In the genomic region with DNA sequence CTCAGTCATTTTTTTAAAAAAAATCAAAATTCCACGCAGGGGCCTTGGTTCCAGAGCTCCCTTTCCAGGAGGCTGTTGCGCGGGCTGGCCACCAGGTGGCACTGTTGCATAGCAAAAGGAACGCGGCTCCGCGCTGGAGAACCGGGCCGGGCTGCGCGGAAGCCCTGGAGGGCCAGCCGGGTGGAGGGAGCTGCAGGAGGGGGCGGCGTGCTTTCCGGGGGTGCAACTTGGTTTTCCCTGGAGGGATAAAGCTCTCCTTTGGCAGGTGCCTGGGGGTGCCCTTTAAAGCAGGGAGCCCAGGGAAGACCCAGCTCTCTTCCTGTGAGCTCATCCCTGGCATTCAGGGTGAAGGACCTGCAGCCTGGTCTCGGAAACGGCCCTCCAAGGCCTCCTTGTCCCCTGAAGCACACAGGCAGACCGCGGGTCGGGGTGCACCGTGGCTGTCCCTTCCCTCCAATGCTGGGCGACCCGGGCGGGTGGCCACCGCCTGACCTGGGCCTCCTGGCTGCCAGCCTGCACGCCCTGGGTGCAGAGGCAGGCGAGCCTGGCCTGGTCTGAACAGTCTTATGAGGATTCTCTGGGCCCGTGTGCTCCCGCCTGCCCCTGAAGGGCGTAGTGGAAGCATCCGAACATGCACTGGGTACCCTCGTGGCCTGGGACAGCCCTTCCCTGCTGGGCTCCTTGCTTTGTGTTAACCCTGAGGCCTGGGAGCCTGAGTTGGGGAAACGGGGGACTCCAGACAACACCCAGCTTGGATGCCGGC, we compare ENCODE assay signal across 8 cellular contexts. TPM values are rescaled to one million over a fixed set of nuclear protein-coding genes. Genes with fewer than 3 reads are reported as not detected.
DNase-seq lines count a peak whose midpoint lies in the region; ATAC-seq and TF ChIP-seq lines count a peak whose summit lies in the region.

No MANE protein-coding gene starts in this region.

- H3K27ac ChIP-seq in endodermal cell (ENCODE audit: low read depth, low read length): no peak overlapping the region

- peak; percentile 36 for DNase-seq in NK-92 treated with Interleukin-12 subunit alpha and Interleukin-12 subunit beta, amount 100 ng/mL, for 24 hours (lab: John Stamatoyannopoulos, UW)
- DNase-seq in NK-92 (lab: John Stamatoyannopoulos, UW; ENCODE audit: unreplicated experiment): no peak
- DNase-seq in NCI-H2227 treated with DMSO at 0.1 percent for 48 hours (lab: John Stamatoyannopoulos, UW): peak; percentile 76
- DNase-seq in activated CD8-positive, alpha-beta memory T cell treated with anti-CD3 and anti-CD28 coated beads for 4 hours (ENCODE audit: low read depth in 2 of 2): peak; percentile 53 to 55
- DNase-seq in endodermal cell: peak; percentile 91
- peak; percentile 71 to 96 for DNase-seq in mesothelial cell of epicardium (ENCODE audit: low spot score in 2 of 2, unreplicated experiment in 2 of 2)
- DNase-seq in stimulated activated CD8-positive, alpha-beta memory T cell treated with anti-CD3 and anti-CD28 coated beads, Interleukin-4, amount 100 ng/mL, for 24 hours (ENCODE audit: low read depth): peak; percentile 61

- no peak for ATAC-seq in HG03520 (IDR thresholded peaks at IDR 0.05; ENCODE audit: unreplicated experiment)

- H3K36me3 Mint-ChIP-seq in endodermal cell (ENCODE audit: low read depth) (no peaks in the 10 kb centered on the region), mesothelial cell of epicardium (no peaks in the 10 kb centered on the region)

- H3K9ac ChIP-seq in endodermal cell (ENCODE audit: extremely low read depth, low read length, poor library complexity, severe bottlenecking): no peak overlapping the region

- TF ChIP-seq CTCF in endodermal cell (conservative IDR thresholded peaks at IDR 0.05) (peak; percentile 99), mesothelial cell of epicardium (IDR thresholded peaks at IDR 0.05; ENCODE audit: unreplicated experiment) (peak; percentile 100)

- H3K27me3 ChIP-seq in endodermal cell (ENCODE audit: control insufficient read depth, insufficient read depth, low read length, poor library complexity, severe bottlenecking): peaks cover 69% of the 10 kb centered on the region

- no peak overlapping the region for H3K4me3 Mint-ChIP-seq in endodermal cell
- H3K4me3 Mint-ChIP-seq in mesothelial cell of epicardium: no peak overlapping the region

- H3K27ac Mint-ChIP-seq in endodermal cell (no peak overlapping the region), mesothelial cell of epicardium (peak overlapping the region; percentile 61)

- H3K27me3 Mint-ChIP-seq in endodermal cell (ENCODE audit: insufficient read depth): peaks cover 68% of the 10 kb centered on the region
- H3K27me3 Mint-ChIP-seq in mesothelial cell of epicardium (ENCODE audit: low read depth): peaks cover 10% of the 10 kb centered on the region

- H3K4me1 ChIP-seq in endodermal cell (ENCODE audit: control insufficient read depth, insufficient read depth, low read length): no peaks in the 10 kb centered on the region

- 40 to 54% methylated on average over 13 to 34 of the region's 34 CpGs for WGBS in endodermal cell (ENCODE audit: insufficient coverage in 1 of 2, insufficient read length in 1 of 2), 2 experiments

- H3K36me3 ChIP-seq in endodermal cell (ENCODE audit: control insufficient read depth, insufficient read depth, low read length): no peaks in the 10 kb centered on the region

- H3K4me1 Mint-ChIP-seq in endodermal cell: no peaks in the 10 kb centered on the region
- peaks cover 17% of the 10 kb centered on the region for H3K4me1 Mint-ChIP-seq in mesothelial cell of epicardium

- H3K9me3 Mint-ChIP-seq in endodermal cell (no peaks in the 10 kb centered on the region), mesothelial cell of epicardium (no peaks in the 10 kb centered on the region)

- no peaks in the 10 kb centered on the region for H3K9me3 ChIP-seq in endodermal cell (ENCODE audit: control insufficient read depth, low read length)

- H3K4me3 ChIP-seq in endodermal cell (ENCODE audit: low read length): no peak overlapping the region

RNA-seq across cellular contexts. Expression of a gene that starts 23.4 kb away (rescaled TPM):
- not detected for total RNA-seq in endodermal cell
- not detected for polyA plus RNA-seq in endodermal cell (2013, experiment 1 of 2)
- polyA plus RNA-seq in endodermal cell (2013, experiment 2 of 2): not detected
- not detected in 3 replicates for total RNA-seq in mesothelial cell of epicardium

RNA-seq across cellular contexts. Expression of a gene that starts 31.0 kb away (rescaled TPM):
- total RNA-seq in endodermal cell (not detected), mesothelial cell of epicardium (not detected in 3 replicates)
- polyA plus RNA-seq in endodermal cell (2013, experiment 1 of 2): not detected
- not detected for polyA plus RNA-seq in endodermal cell (2013, experiment 2 of 2)

RNA-seq across cellular contexts. Expression of a gene that starts 44.0 kb away (rescaled TPM):
- total RNA-seq in endodermal cell (not detected), mesothelial cell of epicardium (not detected in 3 replicates)
- polyA plus RNA-seq in endodermal cell (2013, experiment 1 of 2): not detected
- not detected for polyA plus RNA-seq in endodermal cell (2013, experiment 2 of 2)

RNA-seq across cellular contexts. Expression of a gene that starts 44.7 kb away (rescaled TPM):
- total RNA-seq in endodermal cell (not detected), mesothelial cell of epicardium (not detected in 3 replicates)
- not detected for polyA plus RNA-seq in endodermal cell (2013, experiment 1 of 2)
- polyA plus RNA-seq in endodermal cell (2013, experiment 2 of 2): not detected

RNA-seq across cellular contexts. Expression of a gene that starts 54.9 kb away (rescaled TPM):
- total RNA-seq in endodermal cell: not detected
- not detected for polyA plus RNA-seq in endodermal cell (2013, experiment 1 of 2)
- not detected for polyA plus RNA-seq in endodermal cell (2013, experiment 2 of 2)
- not detected in 3 replicates for total RNA-seq in mesothelial cell of epicardium
